Comparison of ENCODE assay signal across 10 cellular contexts in the genomic region with DNA sequence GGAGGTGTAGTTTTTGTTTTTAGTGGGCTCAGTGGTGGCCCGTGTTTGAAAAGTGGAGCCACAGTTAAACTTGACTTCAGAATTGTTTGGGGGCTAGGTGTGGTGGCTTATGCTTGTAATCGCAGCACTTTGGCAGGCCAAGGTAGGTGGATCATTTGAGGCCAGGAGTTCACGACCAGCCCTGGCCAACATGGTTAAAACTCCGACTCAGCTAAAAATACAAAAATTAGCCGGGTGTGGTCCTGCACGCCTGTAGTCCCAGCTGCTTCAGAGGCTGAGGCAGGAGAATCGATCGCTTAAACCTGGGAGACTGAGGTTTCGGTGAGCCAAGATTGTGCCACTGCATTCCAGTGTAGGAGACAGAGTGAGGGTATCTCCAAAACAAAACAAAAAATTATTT. TPM values are rescaled to one million over a fixed set of nuclear protein-coding genes. Genes with fewer than 3 reads are reported as not detected.
DNase-seq lines count a peak whose midpoint lies in the region; ATAC-seq and TF ChIP-seq lines count a peak whose summit lies in the region.
"Had no signal": no experiment of that assay in that cellular context is flagged by ENCODE, and none has a peak within 500 bp of the region (broad histone marks: within the 10 kb centered on the region; RNA-seq: fewer than 3 reads in every experiment).

No MANE protein-coding gene starts in this region.

- H3K4me1 Mint-ChIP-seq in activated T-cell treated with anti-CD3 and anti-CD28 coated beads, Interleukin-2, amount 50 U/mL, for 72 hours (ENCODE audit: low read depth), result peaks cover 73% of the 10 kb centered on the region
- peaks cover 9% of the 10 kb centered on the region for H3K4me1 Mint-ChIP-seq in glutamatergic neuron (ENCODE audit: low read depth, unreplicated experiment)
- peaks cover 11 to 40% of the 10 kb centered on the region in 2 donors for H3K4me1 Mint-ChIP-seq in stimulated activated naive B cell treated with anti-CD40 and anti-IgM and Interleukin-4, amounts not matched to agents 10 μg/mL and 1 μg/mL and 100 μg/mL, for 72 hours

- in situ Hi-C loops in GM13976 (cut with MboI; ENCODE audit: low sequenced_read_pairs, unreplicated experiment), result no loop called here

- no peaks in the 10 kb centered on the region for H3K27me3 Mint-ChIP-seq in activated T-cell treated with anti-CD3 and anti-CD28 coated beads, Interleukin-2, amount 50 U/mL, for 72 hours (ENCODE audit: low read depth)
- peaks cover 2% of the 10 kb centered on the region for H3K27me3 Mint-ChIP-seq in glutamatergic neuron (ENCODE audit: unreplicated experiment)
- H3K27me3 Mint-ChIP-seq in stimulated activated naive B cell treated with anti-CD40 and anti-IgM and Interleukin-4, amounts not matched to agents 10 μg/mL and 1 μg/mL and 100 μg/mL, for 72 hours, result no peaks in the 10 kb centered on the region

- no peak for ATAC-seq in activated T-cell treated with anti-CD3 and anti-CD28 coated beads, Interleukin-2, amount 50 U/mL, for 72 hours (replicated peaks in 1 of 2)
- no peak for ATAC-seq in stimulated activated naive B cell treated with anti-CD40 and anti-IgM and Interleukin-4, amounts not matched to agents 10 μg/mL and 1 μg/mL and 100 μg/mL, for 72 hours (replicated peaks)
- no peak for ATAC-seq in HG03196 (IDR thresholded peaks at IDR 0.05; ENCODE audit: unreplicated experiment)
- ATAC-seq in HG02938 (IDR thresholded peaks at IDR 0.05; ENCODE audit: unreplicated experiment), result no peak

- H3K9ac ChIP-seq in SU-DHL-6 (ENCODE audit: low read length), result peak overlapping the region; percentile 89

- no peaks in the 10 kb centered on the region for H3K9me3 Mint-ChIP-seq in activated T-cell treated with anti-CD3 and anti-CD28 coated beads, Interleukin-2, amount 50 U/mL, for 72 hours
- H3K9me3 Mint-ChIP-seq in glutamatergic neuron (ENCODE audit: unreplicated experiment), result peaks cover 3% of the 10 kb centered on the region
- no peaks in the 10 kb centered on the region for H3K9me3 Mint-ChIP-seq in stimulated activated naive B cell treated with anti-CD40 and anti-IgM and Interleukin-4, amounts not matched to agents 10 μg/mL and 1 μg/mL and 100 μg/mL, for 72 hours

- no peak for DNase-seq in activated T-cell treated with anti-CD3 and anti-CD28 coated beads, Interleukin-2, amount 50 U/mL, for 72 hours
- DNase-seq in activated T-cell treated with anti-CD3 and anti-CD28 coated beads for 4 hours (no peak), glutamatergic neuron (no peak), GM13976 (ENCODE audit: low spot score) (no peak)
- no peak for DNase-seq in stimulated activated naive B cell treated with anti-CD40 and anti-IgM and Interleukin-4, amounts not matched to agents 10 μg/mL and 1 μg/mL and 100 μg/mL, for 72 hours
- DNase-seq: NCI-H187 treated with DMSO at 0.1 percent for 48 hours had no signal

- no peak overlapping the region for H2AFZ ChIP-seq in SU-DHL-6 (ENCODE audit: low read depth, low read length, severe bottlenecking)

- no peaks in the 10 kb centered on the region for H3K9me2 ChIP-seq in SU-DHL-6 (replicated peaks; ENCODE audit: insufficient read depth, low read length)

- peak overlapping the region; percentile 70 for H3K4me2 ChIP-seq in SU-DHL-6 (ENCODE audit: low read depth, low read length, poor library complexity, severe bottlenecking)

- peaks cover 9 to 33% of the 10 kb centered on the region in 2 donors for H3K36me3 Mint-ChIP-seq in activated T-cell treated with anti-CD3 and anti-CD28 coated beads, Interleukin-2, amount 50 U/mL, for 72 hours (ENCODE audit: insufficient read depth in 2 of 2)
- no peaks in the 10 kb centered on the region for H3K36me3 Mint-ChIP-seq in glutamatergic neuron (ENCODE audit: unreplicated experiment)
- peaks cover 25 to 35% of the 10 kb centered on the region in 2 donors for H3K36me3 Mint-ChIP-seq in stimulated activated naive B cell treated with anti-CD40 and anti-IgM and Interleukin-4, amounts not matched to agents 10 μg/mL and 1 μg/mL and 100 μg/mL, for 72 hours

- H3K27ac Mint-ChIP-seq in activated T-cell treated with anti-CD3 and anti-CD28 coated beads, Interleukin-2, amount 50 U/mL, for 72 hours, result peak overlapping the region; percentile 91
- H3K27ac Mint-ChIP-seq in glutamatergic neuron (ENCODE audit: unreplicated experiment), result peak overlapping the region; percentile 52
- no peak overlapping the region for H3K27ac Mint-ChIP-seq in stimulated activated naive B cell treated with anti-CD40 and anti-IgM and Interleukin-4, amounts not matched to agents 10 μg/mL and 1 μg/mL and 100 μg/mL, for 72 hours

- peaks cover 25% of the 10 kb centered on the region for H3F3A ChIP-seq in SU-DHL-6 (ENCODE audit: insufficient read depth)

- TF ChIP-seq CTCF in SU-DHL-6 (IDR thresholded peaks at IDR 0.05; ENCODE audit: insufficient read depth, low read length, poor library complexity, severe bottlenecking) (no peak), glutamatergic neuron (IDR thresholded peaks at IDR 0.05; ENCODE audit: partially characterized antibody, unreplicated experiment) (no peak), GM13976 (IDR thresholded peaks at IDR 0.05; ENCODE audit: borderline replicate concordance, control extremely low read depth, extremely low read depth, insufficient read depth, missing control alignments) (no peak)

- H3K4me3 ChIP-seq in SU-DHL-6 (ENCODE audit: insufficient read depth, low read length, poor library complexity, severe bottlenecking), result peak overlapping the region; percentile 88
- H3K4me3 ChIP-seq: SJSA1 had no signal

- no peaks in the 10 kb centered on the region for H3K9me3 ChIP-seq in SU-DHL-6 (ENCODE audit: insufficient read depth, low read length)
- H3K9me3 ChIP-seq: SJSA1 had no signal

- peak overlapping the region; percentile 85 to 94 for H3K4me3 Mint-ChIP-seq in activated T-cell treated with anti-CD3 and anti-CD28 coated beads, Interleukin-2, amount 50 U/mL, for 72 hours
- H3K4me3 Mint-ChIP-seq in glutamatergic neuron (ENCODE audit: unreplicated experiment), result peak overlapping the region; percentile 96
- H3K4me3 Mint-ChIP-seq in stimulated activated naive B cell treated with anti-CD40 and anti-IgM and Interleukin-4, amounts not matched to agents 10 μg/mL and 1 μg/mL and 100 μg/mL, for 72 hours, result peak overlapping the region; percentile 21 to 76

- peak overlapping the region; percentile 58; the same call in 1 of the 2 replicates for H3K27ac ChIP-seq in SU-DHL-6 (ENCODE audit: low read depth, low read length)
- H3K27ac ChIP-seq: SJSA1 had no signal

- H3K36me3 ChIP-seq in SU-DHL-6 (ENCODE audit: low read length), result peaks cover 46% of the 10 kb centered on the region

- peaks cover 82% of the 10 kb centered on the region for H3K79me2 ChIP-seq in SU-DHL-6 (ENCODE audit: insufficient read depth, low read length)

- H3K27me3 ChIP-seq in SU-DHL-6 (ENCODE audit: low read length), result no peaks in the 10 kb centered on the region
- H3K27me3 ChIP-seq: SJSA1 had no signal

- H4K20me1 ChIP-seq in SU-DHL-6 (ENCODE audit: low read depth, low read length), result peaks cover 6% of the 10 kb centered on the region; the same call in 1 of the 2 replicates

RNA-seq across cellular contexts. Expression of a gene that starts 1.8 kb away (rescaled TPM):
- 100 to 1,000 TPM; 122 to 131 TPM for total RNA-seq in activated T-cell treated with anti-CD3 and anti-CD28 coated beads, Interleukin-2, amount 50 U/mL, for 72 hours
- 203 TPM for total RNA-seq in glutamatergic neuron (ENCODE audit: unreplicated experiment)

RNA-seq across cellular contexts. Expression of a gene that starts 2.1 kb away (rescaled TPM):
- 10 to 100 TPM; 27.7 to 30.0 TPM for total RNA-seq in activated T-cell treated with anti-CD3 and anti-CD28 coated beads, Interleukin-2, amount 50 U/mL, for 72 hours
- total RNA-seq in glutamatergic neuron (ENCODE audit: unreplicated experiment), result 51.6 TPM

RNA-seq across cellular contexts. Expression of a gene that starts 10.7 kb away (rescaled TPM):
- 100 to 1,000 TPM; 125 to 141 TPM for total RNA-seq in activated T-cell treated with anti-CD3 and anti-CD28 coated beads, Interleukin-2, amount 50 U/mL, for 72 hours
- total RNA-seq in glutamatergic neuron (ENCODE audit: unreplicated experiment), result 59.3 TPM

RNA-seq across cellular contexts. Expression of a gene that starts 39.4 kb away (rescaled TPM):
- total RNA-seq in activated T-cell treated with anti-CD3 and anti-CD28 coated beads, Interleukin-2, amount 50 U/mL, for 72 hours, result 1 to 10 TPM; 1.3 to 2.6 TPM
- not detected for total RNA-seq in glutamatergic neuron (ENCODE audit: unreplicated experiment)

RNA-seq across cellular contexts. Expression of a gene that starts 52.9 kb away (rescaled TPM):
- total RNA-seq in activated T-cell treated with anti-CD3 and anti-CD28 coated beads, Interleukin-2, amount 50 U/mL, for 72 hours, result 100 to 1,000 TPM; 437 to 452 TPM
- not detected for total RNA-seq in glutamatergic neuron (ENCODE audit: unreplicated experiment)
